8 cellular contexts compared by ENCODE assay signal in genomic region chr3:140898340-140899180, GRCh38. TPM values are rescaled to one million over a fixed set of nuclear protein-coding genes. Genes with fewer than 3 reads are reported as not detected.
DNase-seq lines count a peak whose midpoint lies in the region; ATAC-seq and TF ChIP-seq lines count a peak whose summit lies in the region.

No MANE protein-coding gene starts in this region.

- H3K4me3 Mint-ChIP-seq in effector memory CD8-positive, alpha-beta T cell, result no peak overlapping the region
- H3K4me3 Mint-ChIP-seq in mesothelial cell of epicardium, result no peak overlapping the region

- H3K27me3 Mint-ChIP-seq in effector memory CD8-positive, alpha-beta T cell, result peaks cover 47 to 50% of the 10 kb centered on the region in 2 donors
- peaks cover 27% of the 10 kb centered on the region for H3K27me3 Mint-ChIP-seq in mesothelial cell of epicardium (ENCODE audit: low read depth)

- H3F3A ChIP-seq in PC-9 (ENCODE audit: insufficient read depth, low read depth), result no peaks in the 10 kb centered on the region

- no peaks in the 10 kb centered on the region for H4K20me1 ChIP-seq in PC-9 (ENCODE audit: insufficient read depth)

- no peaks in the 10 kb centered on the region for H3K4me1 Mint-ChIP-seq in effector memory CD8-positive, alpha-beta T cell (ENCODE audit: low read depth in 2 of 2)
- no peaks in the 10 kb centered on the region for H3K4me1 Mint-ChIP-seq in mesothelial cell of epicardium

- no peaks in the 10 kb centered on the region for H3K27me3 ChIP-seq in PC-9 (ENCODE audit: insufficient read depth, low read depth)

- BruUV-seq in PC-9 (replicated peaks; lab: Mats Ljungman, UMichigan), result no TSS peak

- no peaks in the 10 kb centered on the region for H3K36me3 ChIP-seq in PC-9 (ENCODE audit: low read depth)

- no peaks in the 10 kb centered on the region; the same call in 1 of the 2 replicates for H3K4me1 ChIP-seq in PC-9 (replicated peaks; ENCODE audit: insufficient read depth)

- no peak overlapping the region for H3K27ac Mint-ChIP-seq in effector memory CD8-positive, alpha-beta T cell
- no peak overlapping the region for H3K27ac Mint-ChIP-seq in mesothelial cell of epicardium

- POLR2A ChIA-PET in PC-9 (lab: Charles Lee; ENCODE audit: unreplicated experiment), result no interaction called here

- TF ChIP-seq CTCF in GM10266 (IDR thresholded peaks at IDR 0.05; ENCODE audit: control insufficient read depth, insufficient read depth, low read depth, missing control alignments) (peak; percentile 65), PC-9 (conservative IDR thresholded peaks at IDR 0.05) (peak; percentile 79), mesothelial cell of epicardium (IDR thresholded peaks at IDR 0.05; ENCODE audit: unreplicated experiment) (peak; percentile 59)

- no peak overlapping the region for H3K4me3 ChIP-seq in PC-9

- H3K9me3 Mint-ChIP-seq in effector memory CD8-positive, alpha-beta T cell, result no peaks in the 10 kb centered on the region
- peaks cover 7% of the 10 kb centered on the region for H3K9me3 Mint-ChIP-seq in mesothelial cell of epicardium

- H3K36me3 Mint-ChIP-seq in effector memory CD8-positive, alpha-beta T cell (ENCODE audit: insufficient read depth), result no peaks in the 10 kb centered on the region
- no peaks in the 10 kb centered on the region for H3K36me3 Mint-ChIP-seq in mesothelial cell of epicardium

- DNase-seq in AG08395 (ENCODE audit: low spot score), result peak; percentile 79
- peak; percentile 33 for DNase-seq in GM10266 (ENCODE audit: extremely low spot score)
- DNase-seq in Kasumi-1 (lab: John Stamatoyannopoulos, UW), result peak; percentile 70 to 86
- peak; percentile 16 to 66 for DNase-seq in PC-9
- peak in 1 of 3 experiments; percentile 15 for DNase-seq in effector memory CD8-positive, alpha-beta T cell
- no peak for DNase-seq in mesothelial cell of epicardium (ENCODE audit: low spot score in 2 of 2, unreplicated experiment in 2 of 2)

- no peak overlapping the region for H3K4me2 ChIP-seq in PC-9

- H3K9me2 ChIP-seq in PC-9 (ENCODE audit: insufficient read depth), result no peaks in the 10 kb centered on the region

- H3K79me2 ChIP-seq in PC-9 (ENCODE audit: low read depth), result no peaks in the 10 kb centered on the region

- no peak overlapping the region for H2AFZ ChIP-seq in PC-9

- CTCF ChIA-PET in PC-9 (lab: Charles Lee), result no interaction called here

- peak; percentile 56 for ATAC-seq in effector memory CD8-positive, alpha-beta T cell (replicated peaks)
- ATAC-seq in HG03565 (IDR thresholded peaks at IDR 0.05; ENCODE audit: unreplicated experiment), result no peak
- ATAC-seq in HG03460 (IDR thresholded peaks at IDR 0.05; ENCODE audit: unreplicated experiment), result no peak

- intact Hi-C loops in PC-9 (cut with micrococcal nuclease; ENCODE audit: unreplicated experiment), result loop anchor here (1.0 kb wide), 2 partner anchors 207 to 294 kb away; no protein-coding TSS in a partner anchor

- H3K27ac ChIP-seq in PC-9, result no peak overlapping the region

- H3K9me3 ChIP-seq in PC-9 (ENCODE audit: insufficient read depth, low read depth), result no peaks in the 10 kb centered on the region

RNA-seq across cellular contexts. Expression of gene SLC25A36, which starts 43.1 kb away (rescaled TPM):
- total RNA-seq in PC-9 (2021) (76.5 and 90.1 TPM in 2 replicates), mesothelial cell of epicardium (137 to 156 TPM (median 145 TPM) in 3 replicates)

Comparison
In these comparisons a context has a peak if more than half of its experiments do, and no peak if none do; other contexts are left out.
1. DNase-seq: peak in AG08395 (single experiment), GM10266 (single experiment), Kasumi-1 (2 of 2) and PC-9 (2 of 2); none in mesothelial cell of epicardium (0 of 2).
2. Peak in every context shown above with its lines, with median percentiles within 50 percentile points of each other: CTCF ChIP-seq.